17 cellular contexts compared by ENCODE assay signal in genomic region chr1:234342749-234343148, GRCh38.
"Had no signal": no experiment of that assay in that cellular context is flagged by ENCODE, and none has a peak within 500 bp of the region (broad histone marks: within the 10 kb centered on the region; RNA-seq: fewer than 3 reads in every experiment).

No MANE protein-coding gene starts in this region.

- H3K36me3 ChIP-seq: lower lobe of right lung, thyroid gland had no signal

- H3K9ac ChIP-seq: parathyroid adenoma had no signal

- H3K27me3 ChIP-seq: thyroid gland had no signal

- H2AFZ ChIP-seq: parathyroid adenoma had no signal

- ATAC-seq: activated CD8-positive, alpha-beta T cell treated with anti-CD3 and anti-CD28 coated beads, Interleukin-2, amount 10 ng/mL, durations not matched to agents 7 days and 5 days; activated T-cell treated with anti-CD3 and anti-CD28 coated beads, Interleukin-2, amount 50 U/mL, for 4 hours; lower lobe of right lung; natural killer cell treated with Interleukin-12 subunit alpha and Interleukin-12 subunit beta and Interleukin-15 and Interleukin-18, amount 100 ng/mL, for 72 hours had no signal

- DNase-seq: activated CD4-positive, alpha-beta T cell treated with anti-CD3 and anti-CD28 coated beads, Interleukin-2, amount 10 ng/mL, durations not matched to agents 7 days and 5 days; activated CD4-positive, CD25-positive, alpha-beta regulatory T cell; activated CD8-positive, alpha-beta T cell treated with anti-CD3 and anti-CD28 coated beads, Interleukin-2, amount 10 ng/mL, durations not matched to agents 7 days and 5 days; activated naive CD4-positive, alpha-beta T cell treated with anti-CD3 and anti-CD28 coated beads for 36 hours; activated T-cell treated with anti-CD3 and anti-CD28 coated beads, Interleukin-2, amount 50 U/mL, for 4 hours; caudate nucleus; foreskin fibroblast; hypothalamus; islet precursor cell; lower lobe of right lung; stimulated activated CD4-positive, alpha-beta T cell treated with anti-CD3 and anti-CD28 coated beads, Interleukin-12 subunit alpha, Interleukin-12 subunit beta, amount 100 ng/mL, for 4 hours; stimulated activated CD4-positive, alpha-beta T cell treated with anti-CD3 and anti-CD28 coated beads, Interleukin-1b, Interleukin-23, amount 100 ng/mL, for 48 hours; stimulated activated naive CD4-positive, alpha-beta T cell treated with Interleukin-2 at 50 U/mL for 16 hours; T-helper 9 cell; thyroid gland had no signal

- H3K9me3 ChIP-seq: thyroid gland had no signal

- H3K4me3 ChIP-seq: lower lobe of right lung, thyroid gland had no signal

- H3K79me2 ChIP-seq: parathyroid adenoma had no signal

- H3K27ac ChIP-seq: lower lobe of right lung, parathyroid adenoma, thyroid gland had no signal

- H3K4me1 ChIP-seq: lower lobe of right lung, parathyroid adenoma, thyroid gland had no signal
